ENCODE assay signal across 9 cellular contexts in genomic region chr4:123443401-123444297, GRCh38. TPM values are rescaled to one million over a fixed set of nuclear protein-coding genes. Genes with fewer than 3 reads are reported as not detected.
A peak's percentile ranks its signal among the peaks of the same experiment; 100 is the strongest.
DNase-seq lines count a peak whose midpoint lies in the region; ATAC-seq and TF ChIP-seq lines count a peak whose summit lies in the region.
"Had no signal": no experiment of that assay in that cellular context is flagged by ENCODE, and none has a peak within 500 bp of the region (broad histone marks: within the 10 kb centered on the region; RNA-seq: fewer than 3 reads in every experiment).

No MANE protein-coding gene starts in this region.

- DNase-seq in GM13977 (ENCODE audit: low spot score) (peak; percentile 45), KG1 (lab: John Stamatoyannopoulos, UW) (peak; percentile 53), adrenal gland (peak in 2 of 7 donors; percentile 21 to 69), mucosa of descending colon (peak in 1 of 3 donors; percentile 25), NCI-H146 treated with DMSO at 0.1 percent for 48 hours (lab: John Stamatoyannopoulos, UW; ENCODE audit: unreplicated experiment) (no peak), NCI-H526 treated with DMSO at 0.1 percent for 48 hours (lab: John Stamatoyannopoulos, UW) (no peak), MG63 (no peak)

- ATAC-seq in GM21529 (IDR thresholded peaks at IDR 0.05; ENCODE audit: unreplicated experiment), result peak; percentile 81
- peak; percentile 68 for ATAC-seq in mucosa of descending colon

- H3K9me3 ChIP-seq in adrenal gland (replicated peaks in 1 of 3) (no peaks in the 10 kb centered on the region), mucosa of descending colon (no peaks in the 10 kb centered on the region), MG63 (no peaks in the 10 kb centered on the region)
- H3K9me3 ChIP-seq: SJSA1 had no signal

- no peak for TF ChIP-seq POLR2A in adrenal gland (IDR thresholded peaks at IDR 0.05)

- 45 to 51% (median 47%) methylated on average over 6 of the region's 6 CpGs for WGBS in adrenal gland, 4 donors

- intact Hi-C loops in adrenal gland (cut with DNase I) (no loop called here), mucosa of descending colon (cut with DNase I, micrococcal nuclease) (no loop called here)

- H3K27ac ChIP-seq in adrenal gland, result peak overlapping the region in 3 of 5 donors; percentile 17 to 64 (median 62)
- H3K27ac ChIP-seq: SJSA1 had no signal

- peak overlapping the region in 1 of 4 donors; percentile 30 for H3K4me3 ChIP-seq in adrenal gland
- no peak overlapping the region for H3K4me3 ChIP-seq in mucosa of descending colon
- no peak overlapping the region for H3K4me3 ChIP-seq in MG63
- H3K4me3 ChIP-seq: SJSA1 had no signal

- H3K27me3 ChIP-seq in adrenal gland, result no peaks in the 10 kb centered on the region
- no peaks in the 10 kb centered on the region for H3K27me3 ChIP-seq in MG63
- H3K27me3 ChIP-seq: SJSA1 had no signal

- in situ Hi-C loops in GM13977 (cut with MboI; ENCODE audit: low pct_unique_long_range_greater_than_20kb, low sequenced_read_pairs, unreplicated experiment), result no loop called here

- no peaks in the 10 kb centered on the region for H3K36me3 ChIP-seq in adrenal gland (replicated peaks in 1 of 2)
- H3K36me3 ChIP-seq in mucosa of descending colon (ENCODE audit: low read depth), result no peaks in the 10 kb centered on the region
- no peaks in the 10 kb centered on the region for H3K36me3 ChIP-seq in MG63
- H3K36me3 ChIP-seq: SJSA1 had no signal

- no peak for TF ChIP-seq CTCF in GM13977 (IDR thresholded peaks at IDR 0.05; ENCODE audit: extremely low read depth, insufficient read depth, missing control alignments)
- TF ChIP-seq CTCF in adrenal gland (IDR thresholded peaks at IDR 0.05), result no peak
- no peak for TF ChIP-seq CTCF in mucosa of descending colon (IDR thresholded peaks at IDR 0.05)

- H3K4me1 ChIP-seq in adrenal gland (replicated peaks in 1 of 2) (peaks cover 0 to 12% of the 10 kb centered on the region in 2 donors), mucosa of descending colon (ENCODE audit: low read depth) (peaks cover 8% of the 10 kb centered on the region)

RNA-seq across cellular contexts. Expression of gene SPRY1, which starts 47.1 kb away (rescaled TPM):
- total RNA-seq in adrenal gland (10 to 100 TPM; 45.1 to 95.6 (median 71.9) TPM), mucosa of descending colon (10 to 100 TPM; 26.5 to 46.4 (median 27.2) TPM)
- polyA plus RNA-seq in adrenal gland, result 10 to 100 TPM; 22.3 to 35.4 (median 28.4) TPM
- total RNA-seq in MG63 (2014; rRNA removed; shearing (Covaris generic); ENCODE audit: low replicate concordance), result 1.9 and 2.0 TPM in 2 replicates

Comparison
In these comparisons a context has a peak if more than half of its experiments do, and no peak if none do; other contexts are left out.
1. DNase-seq: peak in GM13977 (single experiment) and KG1 (single experiment); none in NCI-H146 treated with DMSO at 0.1 percent for 48 hours (single experiment), NCI-H526 treated with DMSO at 0.1 percent for 48 hours (single experiment) and MG63 (single experiment).